Comparison of ENCODE assay signal across 9 cellular contexts in the genomic region with DNA sequence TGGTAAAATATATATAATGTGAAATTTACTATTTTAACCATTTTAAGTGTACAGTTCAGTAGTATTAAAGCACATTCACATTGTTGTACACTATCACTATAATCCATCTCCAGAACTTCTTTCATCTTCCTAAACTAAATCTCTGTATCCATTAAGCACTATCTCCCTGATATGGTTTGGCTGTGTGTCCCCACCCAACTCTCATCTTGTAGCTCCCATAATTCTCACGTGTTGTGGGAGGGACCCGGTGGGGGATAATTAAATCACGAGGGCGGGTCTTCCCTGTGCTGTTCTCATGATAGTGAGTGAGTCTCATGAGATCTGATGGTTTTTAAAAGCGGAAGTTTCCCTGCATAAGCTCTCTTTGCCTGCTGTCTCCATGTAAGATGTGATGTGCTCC.
"Had no signal": no experiment of that assay in that cellular context is flagged by ENCODE, and none has a peak within 500 bp of the region (broad histone marks: within the 10 kb centered on the region; RNA-seq: fewer than 3 reads in every experiment).

No MANE protein-coding gene starts in this region.

- DNase-seq: GOT3, H7, HFFc6, KBM-7 had no signal

- ATAC-seq: HCT116, HepG2 had no signal

- H3K4me3 ChIP-seq: HAP-1 had no signal

- H3K4me1 ChIP-seq: HAP-1 had no signal

- FAIRE-seq: HepG2 had no signal

- H3K27ac ChIP-seq: HL-60, KMS-11 had no signal

- H3K36me3 ChIP-seq: HAP-1 had no signal

- H3K9ac ChIP-seq: KMS-11 had no signal

- H3K9me3 ChIP-seq: HAP-1 had no signal

- H3K4me2 ChIP-seq: KMS-11 had no signal
